In the genomic region with DNA sequence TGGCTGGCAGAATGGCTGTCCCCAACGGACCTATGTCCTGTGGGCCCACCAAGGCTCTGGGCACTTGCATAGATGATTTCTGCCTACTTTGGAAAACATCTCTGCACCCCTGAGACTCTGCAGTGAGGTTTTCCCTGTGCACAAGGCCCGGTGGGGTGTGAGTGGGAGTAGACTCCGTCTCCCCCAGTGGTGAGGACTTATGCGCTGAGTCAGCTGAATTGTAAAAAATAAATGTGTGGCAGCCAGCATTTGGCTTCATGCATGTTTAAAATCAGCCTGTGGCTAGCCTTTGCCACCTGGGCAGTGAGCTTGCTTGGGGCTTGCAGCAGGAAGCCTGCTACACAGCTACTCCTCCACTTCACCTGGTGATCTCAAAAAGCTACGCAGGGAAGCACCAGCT, we compare ENCODE assay signal across 35 cellular contexts.
"Had no signal": no experiment of that assay in that cellular context is flagged by ENCODE, and none has a peak within 500 bp of the region (broad histone marks: within the 10 kb centered on the region; RNA-seq: fewer than 3 reads in every experiment).

No MANE protein-coding gene starts in this region.

- H3K4me1 ChIP-seq: adrenal gland, body of pancreas, esophagus squamous epithelium, gastroesophageal sphincter had no signal

- H3K27me3 ChIP-seq: adrenal gland, body of pancreas had no signal

- H3K4me3 Mint-ChIP-seq: activated B cell treated with CpG ODN at 0.5 μM for 24 hours; activated CD8-positive, alpha-beta T cell treated with anti-CD3 and anti-CD28 coated beads for 36 hours; activated naive CD4-positive, alpha-beta T cell treated with anti-CD3 and anti-CD28 coated beads for 36 hours; activated naive CD4-positive, alpha-beta T cell treated with anti-CD3 and anti-CD28 coated beads, Interleukin-2, amount 50 U/mL, for 24 hours; activated naive CD8-positive, alpha-beta T cell treated with anti-CD3 and anti-CD28 coated beads for 36 hours; activated naive CD8-positive, alpha-beta T cell treated with anti-CD3 and anti-CD28 coated beads, Interleukin-2, amount 50 U/mL, for 24 hours; activated T-helper 1 cell treated with anti-CD3 and anti-CD28 coated beads, Interleukin-12 subunit alpha, Interleukin-12 subunit beta, Interleukin-2, Interleukin-4 antibody, amounts not matched to agents 30 ng/mL and 10 ng/mL and 1 ng/mL, durations not matched to agents 14 hours and 24 hours and 36 hours; T-helper 17 cell; T-helper 2 cell treated with Interferon-gamma antibody and Interleukin-4, amounts not matched to agents 5 μg/mL and 100 μg/mL, for 36 hours had no signal

- H3K9me3 ChIP-seq: adrenal gland, body of pancreas, esophagus squamous epithelium had no signal

- ATAC-seq: activated CD4-positive, CD25-positive, alpha-beta regulatory T cell treated with anti-CD3 and anti-CD28 coated beads, Interleukin-2, amount 50 U/mL, for 24 hours; activated CD8-positive, alpha-beta T cell treated with anti-CD3 and anti-CD28 coated beads for 36 hours; activated naive CD8-positive, alpha-beta T cell treated with anti-CD3 and anti-CD28 coated beads, Interleukin-2, amount 50 U/mL, for 24 hours; body of pancreas; gastroesophageal sphincter; T-helper 17 cell had no signal

- H3K36me3 Mint-ChIP-seq: activated naive CD4-positive, alpha-beta T cell treated with anti-CD3 and anti-CD28 coated beads, Interleukin-2, amount 50 U/mL, for 24 hours; activated naive CD8-positive, alpha-beta T cell treated with anti-CD3 and anti-CD28 coated beads for 36 hours had no signal

- H3K27ac ChIP-seq: adrenal gland, body of pancreas, epithelial cell of prostate, esophagus squamous epithelium, gastroesophageal sphincter, WERI-Rb-1 had no signal

- H3K27ac Mint-ChIP-seq: activated B cell treated with CpG ODN at 0.5 μM for 24 hours; activated CD8-positive, alpha-beta T cell treated with anti-CD3 and anti-CD28 coated beads for 36 hours; activated naive CD4-positive, alpha-beta T cell treated with anti-CD3 and anti-CD28 coated beads for 36 hours; activated naive CD4-positive, alpha-beta T cell treated with anti-CD3 and anti-CD28 coated beads, Interleukin-2, amount 50 U/mL, for 24 hours; activated naive CD8-positive, alpha-beta T cell treated with anti-CD3 and anti-CD28 coated beads for 36 hours; activated naive CD8-positive, alpha-beta T cell treated with anti-CD3 and anti-CD28 coated beads, Interleukin-2, amount 50 U/mL, for 24 hours; activated T-helper 1 cell treated with anti-CD3 and anti-CD28 coated beads, Interleukin-12 subunit alpha, Interleukin-12 subunit beta, Interleukin-2, Interleukin-4 antibody, amounts not matched to agents 30 ng/mL and 10 ng/mL and 1 ng/mL, durations not matched to agents 14 hours and 24 hours and 36 hours; activated T-helper 2 cell treated with anti-CD3 and anti-CD28 coated beads, Interferon-gamma antibody, Interleukin-2, Interleukin-4, amounts not matched to agents 10 μg/mL and 5 μg/mL and 100 μg/mL, durations not matched to agents 14 hours and 24 hours and 36 hours; T-helper 17 cell; T-helper 2 cell treated with Interferon-gamma antibody and Interleukin-4, amounts not matched to agents 5 μg/mL and 100 μg/mL, for 36 hours had no signal

- H3K4me1 Mint-ChIP-seq: activated naive CD4-positive, alpha-beta T cell treated with anti-CD3 and anti-CD28 coated beads, Interleukin-2, amount 50 U/mL, for 24 hours; activated naive CD8-positive, alpha-beta T cell treated with anti-CD3 and anti-CD28 coated beads for 36 hours had no signal

- H3K9me3 Mint-ChIP-seq: activated B cell treated with CpG ODN at 0.5 μM for 24 hours; activated CD8-positive, alpha-beta T cell treated with anti-CD3 and anti-CD28 coated beads for 36 hours; activated naive CD4-positive, alpha-beta T cell treated with anti-CD3 and anti-CD28 coated beads, Interleukin-2, amount 50 U/mL, for 24 hours; activated naive CD8-positive, alpha-beta T cell treated with anti-CD3 and anti-CD28 coated beads for 36 hours; activated naive CD8-positive, alpha-beta T cell treated with anti-CD3 and anti-CD28 coated beads, Interleukin-2, amount 50 U/mL, for 24 hours; activated T-helper 1 cell treated with anti-CD3 and anti-CD28 coated beads, Interleukin-12 subunit alpha, Interleukin-12 subunit beta, Interleukin-2, Interleukin-4 antibody, amounts not matched to agents 30 ng/mL and 10 ng/mL and 1 ng/mL, durations not matched to agents 14 hours and 24 hours and 36 hours; activated T-helper 2 cell treated with anti-CD3 and anti-CD28 coated beads, Interferon-gamma antibody, Interleukin-2, Interleukin-4, amounts not matched to agents 10 μg/mL and 5 μg/mL and 100 μg/mL, durations not matched to agents 14 hours and 24 hours and 36 hours; T-helper 2 cell treated with Interferon-gamma antibody and Interleukin-4, amounts not matched to agents 5 μg/mL and 100 μg/mL, for 36 hours had no signal

- H3K27me3 Mint-ChIP-seq: activated CD8-positive, alpha-beta T cell treated with anti-CD3 and anti-CD28 coated beads for 36 hours; activated naive CD4-positive, alpha-beta T cell treated with anti-CD3 and anti-CD28 coated beads, Interleukin-2, amount 50 U/mL, for 24 hours; activated naive CD8-positive, alpha-beta T cell treated with anti-CD3 and anti-CD28 coated beads for 36 hours; activated naive CD8-positive, alpha-beta T cell treated with anti-CD3 and anti-CD28 coated beads, Interleukin-2, amount 50 U/mL, for 24 hours had no signal

- DNase-seq: activated B cell treated with CpG ODN at 0.5 μM for 24 hours; activated CD4-positive, alpha-beta T cell treated with anti-CD3 and anti-CD28 coated beads for 48 hours; activated CD4-positive, alpha-beta T cell treated with anti-CD3 and anti-CD28 coated beads, Interleukin-2, amount 50 U/mL, for 1 hour; activated CD4-positive, alpha-beta T cell treated with anti-CD3 and anti-CD28 coated beads, Interleukin-2, amount 50 U/mL, for 48 hours; activated CD8-positive, alpha-beta memory T cell treated with anti-CD3 and anti-CD28 coated beads for 24 hours; activated CD8-positive, alpha-beta T cell treated with anti-CD3 and anti-CD28 coated beads for 36 hours; activated effector memory CD4-positive, alpha-beta T cell treated with anti-CD3 and anti-CD28 coated beads, Interleukin-2, amount 50 U/mL, for 16 hours; activated naive CD4-positive, alpha-beta T cell treated with anti-CD3 and anti-CD28 coated beads for 36 hours; activated naive CD8-positive, alpha-beta T cell treated with anti-CD3 and anti-CD28 coated beads for 36 hours; activated naive CD8-positive, alpha-beta T cell treated with anti-CD3 and anti-CD28 coated beads, Interleukin-2, amount 50 U/mL, for 24 hours; activated T-cell treated with anti-CD3 and anti-CD28 coated beads, Interleukin-2, amount 50 U/mL, for 1 hour; activated T-cell treated with anti-CD3 and anti-CD28 coated beads, Interleukin-2, amount 50 U/mL, for 48 hours; adrenal gland; amygdala; aorta; body of pancreas; caudate nucleus; cortex of kidney; effector CD8-positive, alpha-beta T cell; esophagus squamous epithelium; foreskin melanocyte; T-helper 1 cell; T-helper 17 cell; T1000; WERI-Rb-1 had no signal

- H3K36me3 ChIP-seq: adrenal gland, esophagus squamous epithelium, gastroesophageal sphincter, WERI-Rb-1 had no signal

- H3K4me3 ChIP-seq: adrenal gland, body of pancreas, esophagus squamous epithelium, gastroesophageal sphincter had no signal

- FAIRE-seq: colon, endometrium, endothelial cell of umbilical vein had no signal
